8 cellular contexts compared by ENCODE assay signal in the genomic region with DNA sequence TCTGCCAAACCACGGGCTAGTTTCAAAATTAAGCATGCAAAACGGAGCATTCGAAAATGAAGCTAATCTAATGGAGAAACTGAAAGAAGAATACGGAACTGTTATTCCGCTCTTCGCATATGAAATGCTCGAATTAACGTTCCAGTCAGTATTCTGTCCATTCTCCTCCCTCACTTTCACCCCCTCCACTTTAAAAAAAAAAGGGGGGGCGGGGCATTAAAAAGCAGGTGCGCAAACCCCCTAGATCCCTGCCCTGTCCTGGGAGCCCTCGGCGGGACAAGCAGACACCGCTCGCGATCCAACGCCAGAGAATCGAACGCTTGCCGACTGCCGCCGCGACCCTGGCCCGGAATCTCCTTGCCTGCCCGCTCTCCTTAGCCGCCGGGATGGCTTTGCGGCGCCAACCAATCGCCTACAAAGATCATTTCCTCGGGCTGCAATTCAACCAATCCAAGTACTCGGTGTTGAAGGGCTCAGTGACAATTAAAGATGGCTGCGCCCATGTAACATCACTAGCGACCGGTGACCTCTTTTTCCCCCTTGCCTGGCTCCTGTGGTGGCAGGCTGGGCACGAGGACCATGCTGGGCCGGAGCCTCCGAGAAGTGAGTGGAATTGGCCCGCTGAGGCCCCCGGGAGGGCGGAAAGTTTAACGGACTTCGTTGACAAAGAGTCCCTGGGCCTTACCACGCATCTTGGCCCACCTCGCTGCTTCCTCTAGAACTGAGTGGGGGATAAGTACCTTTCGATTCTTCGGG. TPM values are rescaled to one million over a fixed set of nuclear protein-coding genes. Genes with fewer than 3 reads are reported as not detected.
DNase-seq lines count a peak whose midpoint lies in the region; ATAC-seq lines count a peak whose summit lies in the region.

A gene with protein sequence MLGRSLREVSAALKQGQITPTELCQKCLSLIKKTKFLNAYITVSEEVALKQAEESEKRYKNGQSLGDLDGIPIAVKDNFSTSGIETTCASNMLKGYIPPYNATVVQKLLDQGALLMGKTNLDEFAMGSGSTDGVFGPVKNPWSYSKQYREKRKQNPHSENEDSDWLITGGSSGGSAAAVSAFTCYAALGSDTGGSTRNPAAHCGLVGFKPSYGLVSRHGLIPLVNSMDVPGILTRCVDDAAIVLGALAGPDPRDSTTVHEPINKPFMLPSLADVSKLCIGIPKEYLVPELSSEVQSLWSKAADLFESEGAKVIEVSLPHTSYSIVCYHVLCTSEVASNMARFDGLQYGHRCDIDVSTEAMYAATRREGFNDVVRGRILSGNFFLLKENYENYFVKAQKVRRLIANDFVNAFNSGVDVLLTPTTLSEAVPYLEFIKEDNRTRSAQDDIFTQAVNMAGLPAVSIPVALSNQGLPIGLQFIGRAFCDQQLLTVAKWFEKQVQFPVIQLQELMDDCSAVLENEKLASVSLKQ (plus strand): TSS at position 476 of the 756 bp plus-strand sequence. CDS start 104 bp downstream, at position 580.
A gene with protein sequence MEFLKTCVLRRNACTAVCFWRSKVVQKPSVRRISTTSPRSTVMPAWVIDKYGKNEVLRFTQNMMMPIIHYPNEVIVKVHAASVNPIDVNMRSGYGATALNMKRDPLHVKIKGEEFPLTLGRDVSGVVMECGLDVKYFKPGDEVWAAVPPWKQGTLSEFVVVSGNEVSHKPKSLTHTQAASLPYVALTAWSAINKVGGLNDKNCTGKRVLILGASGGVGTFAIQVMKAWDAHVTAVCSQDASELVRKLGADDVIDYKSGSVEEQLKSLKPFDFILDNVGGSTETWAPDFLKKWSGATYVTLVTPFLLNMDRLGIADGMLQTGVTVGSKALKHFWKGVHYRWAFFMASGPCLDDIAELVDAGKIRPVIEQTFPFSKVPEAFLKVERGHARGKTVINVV (minus strand): TSS at position 396 of the 756 bp plus-strand sequence. CDS start 477 bp downstream, outside the sequence.

- H3K36me3 ChIP-seq in effector memory CD4-positive, alpha-beta T cell (ENCODE audit: control insufficient read depth, insufficient read depth, low read length), result no peaks in the 10 kb centered on the region

- no peaks in the 10 kb centered on the region for H3K9me3 ChIP-seq in effector memory CD4-positive, alpha-beta T cell (ENCODE audit: control insufficient read depth, low read length)

- peak; percentile 35 for ATAC-seq in GM19468 (IDR thresholded peaks at IDR 0.05; ENCODE audit: extremely low read depth, unreplicated experiment)

- CTCF ChIA-PET in activated CD8-positive, alpha-beta memory T cell treated with anti-CD3 and anti-CD28 coated beads for 36 hours (lab: Charles Lee), result interaction anchor here (0.6 kb wide), 1 partner anchor 288 kb away, joined by 3 read pairs; no protein-coding TSS in a partner anchor

- peak within 1 kb of the TSS; percentile 85 for H3K27ac ChIP-seq in effector memory CD4-positive, alpha-beta T cell (ENCODE audit: insufficient read depth, low read length, poor library complexity, severe bottlenecking)

- POLR2A ChIA-PET in activated CD8-positive, alpha-beta memory T cell treated with anti-CD3 and anti-CD28 coated beads for 36 hours (lab: Charles Lee), result no interaction called here

- DNase-seq in COLO668 (lab: John Stamatoyannopoulos, UW; ENCODE audit: unreplicated experiment) (peak; percentile 76), HS-27A (ENCODE audit: low read depth) (peak; percentile 64), medulla oblongata (ENCODE audit: extremely low spot score) (peak; percentile 96)
- peak; percentile 70 for DNase-seq in NK-92 treated with Interleukin-12 subunit alpha and Interleukin-12 subunit beta, amount 100 ng/mL, for 24 hours (lab: John Stamatoyannopoulos, UW)
- peak; percentile 68 to 82 (median 81) for DNase-seq in effector memory CD4-positive, alpha-beta T cell
- DNase-seq in stimulated activated CD8-positive, alpha-beta memory T cell treated with anti-CD3 and anti-CD28 coated beads, Interleukin-12 subunit alpha, Interleukin-12 subunit beta, amount 100 ng/mL, for 1 hour (ENCODE audit: low read depth), result peak; percentile 69

- H3K4me1 ChIP-seq in effector memory CD4-positive, alpha-beta T cell (ENCODE audit: control insufficient read depth, insufficient read depth, low read length, poor library complexity, severe bottlenecking), result peaks cover 7% of the 10 kb centered on the region

- peak within 1 kb of the TSS; percentile 97 for H3K4me3 ChIP-seq in effector memory CD4-positive, alpha-beta T cell (ENCODE audit: insufficient read depth, low read depth, low read length, poor library complexity, severe bottlenecking)

- H3K27me3 ChIP-seq in effector memory CD4-positive, alpha-beta T cell (replicated peaks; ENCODE audit: control insufficient read depth, insufficient read depth, low read length, poor library complexity, severe bottlenecking), result no peaks in the 10 kb centered on the region

RNA-seq across cellular contexts. Expression of the first gene that starts in this region (rescaled TPM):
- total RNA-seq in activated CD8-positive, alpha-beta memory T cell treated with anti-CD3 and anti-CD28 coated beads for 36 hours, result 10 to 100 TPM; 22.9 to 24.5 TPM

RNA-seq across cellular contexts. Expression of the second gene that starts in this region (rescaled TPM):
- 10 to 100 TPM; 11.3 to 11.6 TPM for total RNA-seq in activated CD8-positive, alpha-beta memory T cell treated with anti-CD3 and anti-CD28 coated beads for 36 hours

Comparison
In these comparisons a context has a peak if more than half of its experiments do, and no peak if none do; other contexts are left out.
1. Peak in every context shown above with its lines: DNase-seq, ATAC-seq, H3K4me3 ChIP-seq and H3K27ac ChIP-seq.